ENCODE assay signal across 2 cellular contexts in the genomic region with DNA sequence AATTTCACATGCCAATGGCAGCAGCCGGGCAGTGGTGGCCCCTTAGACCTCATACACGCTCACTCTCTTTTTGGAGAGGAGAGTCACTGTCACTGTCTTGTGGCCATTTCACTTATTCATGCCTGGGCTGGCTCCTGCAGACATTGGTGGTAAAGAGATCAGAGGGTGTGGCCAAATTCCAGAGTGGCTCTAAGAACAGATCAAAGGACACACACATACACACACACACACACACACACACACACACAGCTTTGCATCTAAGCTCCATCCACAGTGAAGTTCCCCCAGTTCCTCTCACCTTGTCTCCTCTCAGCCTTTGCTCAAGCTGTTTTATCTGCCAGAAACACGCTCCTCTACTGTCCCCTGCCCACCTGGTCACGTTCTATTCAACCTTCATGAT.
TF ChIP-seq lines count a peak whose summit lies in the region.

No MANE protein-coding gene starts in this region.

TF ChIP-seq in HCT116, 20 proteins besides CTCF, POLR2A, EP300 and RAD21:
- TF ChIP-seq FOSL1 (IDR thresholded peaks at IDR 0.05; ENCODE audit: low read depth) = no peak
- TF ChIP-seq CEBPB (IDR thresholded peaks at IDR 0.05; ENCODE audit: low read depth) = no peak
- TF ChIP-seq TCF7L2 (IDR thresholded peaks at IDR 0.05; ENCODE audit: borderline replicate concordance, extremely low read depth, insufficient read depth, insufficient read length) = peak; percentile 79

TF ChIP-seq in H1, 55 proteins besides CTCF, POLR2A, EP300 and RAD21:
- TF ChIP-seq ZNF274 (IDR thresholded peaks at IDR 0.05; ENCODE audit: borderline replicate concordance, extremely low read depth, low read length) = no peak
